ENCODE assay signal across 3 cellular contexts in genomic region chr3:33474895-33475294, GRCh38.
TF ChIP-seq lines count a peak whose summit lies in the region.

No MANE protein-coding gene starts in this region.

TF ChIP-seq in IMR-90, 13 proteins besides CTCF, POLR2A, EP300 and RAD21:
- TF ChIP-seq MAZ (IDR thresholded peaks at IDR 0.05; ENCODE audit: borderline replicate concordance, low read depth, low read length) (no peak), MAFK (IDR thresholded peaks at IDR 0.05; ENCODE audit: low read depth, low read length) (no peak), RFX5 (IDR thresholded peaks at IDR 0.05; ENCODE audit: low read depth, low read length) (no peak), USF2 (IDR thresholded peaks at IDR 0.05; ENCODE audit: low read depth, low read length) (no peak), CEBPB (IDR thresholded peaks at IDR 0.05; ENCODE audit: low read depth, low read length) (0 out of 2 replicates have a peak, but pooled peaks have one; percentile 27)

TF ChIP-seq in Ishikawa, 13 proteins besides CTCF, POLR2A, EP300 and RAD21:
- TF ChIP-seq CEBPB (IDR thresholded peaks at IDR 0.05): peak; percentile 34; the same call in 1 of the 2 replicates
- TF ChIP-seq TAF1 (IDR thresholded peaks at IDR 0.05; ENCODE audit: low read depth): no peak

TF ChIP-seq in HepG2, 621 proteins besides CTCF, POLR2A, EP300 and RAD21:
- TF ChIP-seq CEBPG (CRISPR knock-in tag; IDR thresholded peaks at IDR 0.05): peak; percentile 78
- peak; percentile 83 for TF ChIP-seq CEBPB (IDR thresholded peaks at IDR 0.05; ENCODE audit: borderline replicate concordance, low read depth, low read length)
- TF ChIP-seq ZNF260 (CRISPR knock-in tag; IDR thresholded peaks at IDR 0.05; ENCODE audit: borderline replicate concordance, low read depth): no peak
